ENCODE assay signal across 8 cellular contexts in the genomic region with DNA sequence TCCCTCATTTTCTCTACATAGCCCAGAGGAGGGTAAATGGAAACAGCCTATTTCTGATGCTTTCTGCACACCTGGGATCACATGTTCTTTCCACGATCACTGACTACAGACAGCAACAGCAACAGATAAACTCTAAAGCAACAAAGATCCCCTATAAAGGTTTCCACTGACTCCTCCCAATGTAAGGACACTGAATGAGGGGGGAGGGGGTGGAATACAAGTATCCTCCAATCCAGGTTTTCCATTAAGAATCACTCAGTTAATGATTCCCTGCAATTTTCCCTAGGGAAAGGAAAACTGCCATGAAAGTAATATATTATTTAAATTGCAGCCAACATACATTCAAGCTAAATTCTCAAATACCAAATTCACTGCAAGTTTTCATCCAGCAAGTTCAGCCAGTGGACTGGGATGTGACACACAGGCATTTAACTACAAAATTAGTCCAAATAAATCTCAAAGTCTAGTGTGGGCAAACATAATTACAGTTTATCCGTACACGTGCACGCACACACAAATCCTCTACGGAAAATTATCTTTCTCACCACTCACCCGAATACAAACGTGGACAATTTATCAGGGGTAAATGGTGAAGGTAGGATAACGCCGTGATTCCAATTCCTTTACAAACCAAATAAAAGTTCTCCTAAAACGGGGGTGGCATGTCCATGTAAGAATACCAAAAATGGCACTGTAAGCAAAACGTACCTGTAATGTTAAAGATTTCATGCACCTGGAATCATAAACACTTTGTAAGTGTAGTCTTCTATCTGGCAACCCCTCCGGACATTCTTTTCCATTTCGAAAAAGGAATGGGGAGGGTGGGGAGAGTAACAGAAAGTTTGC. TPM values are rescaled to one million over a fixed set of nuclear protein-coding genes. Genes with fewer than 3 reads are reported as not detected.
DNase-seq lines count a peak whose midpoint lies in the region; ATAC-seq and TF ChIP-seq lines count a peak whose summit lies in the region.
"Not testable (repeated sequence)": the region's sequence is repeated elsewhere in the genome, so short reads cannot be mapped to it uniquely, and the experiment has no call there.

No MANE protein-coding gene starts in this region.

- peak overlapping the region; percentile 78 for H3K9ac ChIP-seq in HCT116 (ENCODE audit: low read length)

- H3K9me3 ChIP-seq in AG04450 (ENCODE audit: control insufficient read depth, insufficient read depth, low read length); HCT116 (ENCODE audit: control insufficient read depth in 1 of 2, insufficient read depth in 1 of 2, low read depth in 1 of 2, low read length in 2 of 2); left ventricle myocardium inferior (replicated peaks); muscle layer of duodenum (ENCODE audit: control insufficient read depth in 1 of 2, low read length in 2 of 2); spleen: not testable (repeated sequence)

- H3K4me1 Mint-ChIP-seq in activated CD4-positive, alpha-beta T cell treated with anti-CD3 and anti-CD28 coated beads, Interleukin-2, amount 10 ng/mL, durations not matched to agents 24 days and 14 days = peaks cover 31% of the 10 kb centered on the region

- RAD21 ChIA-PET in HCT116 (lab: Charles Lee; ENCODE audit: low non-redundant PET in 1 of 2, low total read pairs in 2 of 2, uncharacterized antibody in 2 of 2, unreplicated experiment in 2 of 2) = not testable (repeated sequence)

- ATAC-seq in HCT116 = not testable (repeated sequence)

- H3K4me1 ChIP-seq in HCT116 (ENCODE audit: control insufficient read depth in 1 of 2, insufficient read depth in 2 of 2, low read length in 2 of 2) (peaks cover 64 to 82% of the 10 kb centered on the region in 2 experiments), left ventricle myocardium inferior (peaks cover 49% of the 10 kb centered on the region), muscle layer of duodenum (ENCODE audit: control insufficient read depth in 1 of 2, insufficient read depth in 2 of 2, low read length in 2 of 2) (peaks cover 0 to 18% of the 10 kb centered on the region in 2 donors), spleen (peaks cover 25 to 60% (median 47%) of the 10 kb centered on the region in 6 donors)

- H3K9me3 Mint-ChIP-seq in activated CD4-positive, alpha-beta T cell treated with anti-CD3 and anti-CD28 coated beads, Interleukin-2, amount 10 ng/mL, durations not matched to agents 24 days and 14 days = not testable (repeated sequence)

- H3K27ac Mint-ChIP-seq in activated CD4-positive, alpha-beta T cell treated with anti-CD3 and anti-CD28 coated beads, Interleukin-2, amount 10 ng/mL, durations not matched to agents 24 days and 14 days = peak overlapping the region; percentile 92

- POLR2A ChIA-PET in AG04450 (lab: Yijun Ruan, JAX); HCT116 (lab: Charles Lee): not testable (repeated sequence)

- H3K27ac ChIP-seq in AG04450 (ENCODE audit: low read depth, low read length) (peak overlapping the region; percentile 65), HCT116 (ENCODE audit: low read depth, low read length) (peak overlapping the region; percentile 96), left ventricle myocardium inferior (replicated peaks) (peak overlapping the region; percentile 95), muscle layer of duodenum (ENCODE audit: low read length) (peak overlapping the region; percentile 39), spleen (peak overlapping the region; percentile 86 to 98 (median 96))

- H2AFZ ChIP-seq in HCT116 (ENCODE audit: low read depth, low read length, poor library complexity, severe bottlenecking) = not testable (repeated sequence)

- not testable (repeated sequence) for H3K27me3 ChIP-seq in AG04450 (ENCODE audit: control insufficient read depth, insufficient read depth, low read length); HCT116 (ENCODE audit: insufficient read depth, low read length); left ventricle myocardium inferior (ENCODE audit: low read depth); muscle layer of duodenum (ENCODE audit: low read depth, low read length); spleen (replicated peaks in 1 of 7)

- H3K4me2 ChIP-seq in HCT116 (ENCODE audit: low read length) = peak overlapping the region; percentile 77

- intact Hi-C loops in HCT116 (cut with micrococcal nuclease) = loop anchor here (5.0 kb wide), 1 partner anchor 163 kb away; a partner anchor contains a TSS
- intact Hi-C loops in activated CD4-positive, alpha-beta T cell treated with anti-CD3 and anti-CD28 coated beads, Interleukin-2, amount 10 ng/mL, durations not matched to agents 24 days and 14 days (cut with micrococcal nuclease) = loop anchor here (5.0 kb wide), 2 partner anchors 77 to 238 kb away; no protein-coding TSS in a partner anchor
- intact Hi-C loops in left ventricle myocardium inferior (cut with micrococcal nuclease); spleen (cut with DNase I; ENCODE audit: low total_unique reads): not testable (repeated sequence)

- H3K4me3 ChIP-seq in AG04450 (ENCODE audit: low read depth, low read length) (peak overlapping the region; percentile 85), HCT116 (replicated peaks in 1 of 2; ENCODE audit: low read depth in 1 of 2, low read length in 2 of 2) (peak overlapping the region; percentile 81 to 82), left ventricle myocardium inferior (peak overlapping the region; percentile 82), muscle layer of duodenum (ENCODE audit: low read depth in 1 of 2, low read length in 2 of 2) (peak overlapping the region; percentile 68 to 73), spleen (peak overlapping the region; percentile 47 to 86 (median 64))

- H3K4me3 Mint-ChIP-seq in activated CD4-positive, alpha-beta T cell treated with anti-CD3 and anti-CD28 coated beads, Interleukin-2, amount 10 ng/mL, durations not matched to agents 24 days and 14 days = peak overlapping the region; percentile 96

- peak; percentile 0; the same call in 1 of the 2 replicates for TF ChIP-seq RAD21 in HCT116 (IDR thresholded peaks at IDR 0.05; ENCODE audit: low read depth)

- not testable (repeated sequence) for H3K9me2 ChIP-seq in HCT116 (ENCODE audit: insufficient read depth)

- not testable (repeated sequence) for DNase-seq in AG04450 (ENCODE audit: low read depth, low spot score); HCT116 (ENCODE audit: low read depth, low spot score); activated CD4-positive, alpha-beta T cell treated with anti-CD3 and anti-CD28 coated beads, Interleukin-2, amount 10 ng/mL, durations not matched to agents 24 days and 14 days; left ventricle myocardium inferior; spleen
- peak; percentile 62 for DNase-seq in NCI-H82 (lab: John Stamatoyannopoulos, UW)
- peak; percentile 21 for DNase-seq in central memory CD4-positive, alpha-beta T cell

- CTCF ChIA-PET in AG04450 (lab: Charles Lee); HCT116 (lab: Charles Lee): not testable (repeated sequence)

- not testable (repeated sequence) for H3K27me3 Mint-ChIP-seq in activated CD4-positive, alpha-beta T cell treated with anti-CD3 and anti-CD28 coated beads, Interleukin-2, amount 10 ng/mL, durations not matched to agents 24 days and 14 days

- WGBS in spleen, 5 donors = 34 to 43% (median 37%) methylated on average over 13 of the region's 13 CpGs

- peaks cover 0 to 21% of the 10 kb centered on the region in 2 experiments; a peak in 2 of 4 replicates for H3K36me3 ChIP-seq in HCT116 (ENCODE audit: control insufficient read depth in 1 of 2, insufficient read depth in 2 of 2, low read length in 2 of 2)
- not testable (repeated sequence) for H3K36me3 ChIP-seq in left ventricle myocardium inferior; muscle layer of duodenum (ENCODE audit: control insufficient read depth in 1 of 2, insufficient read depth in 2 of 2, low read length in 2 of 2); spleen

- not testable (repeated sequence) for BruUV-seq in HCT116 (replicated peaks; lab: Mats Ljungman, UMichigan)

- not testable (repeated sequence) for TF ChIP-seq CTCF in AG04450 (IDR thresholded peaks at IDR 0.05; ENCODE audit: low read depth, low read length); HCT116 (IDR thresholded peaks at IDR 0.05 in 2 of 3, conservative IDR thresholded peaks at IDR 0.05 in 1 of 3; ENCODE audit: borderline replicate concordance in 1 of 3, insufficient read depth in 1 of 3, low read depth in 2 of 3, low read length in 2 of 3); left ventricle myocardium inferior (IDR thresholded peaks at IDR 0.05; ENCODE audit: borderline replicate concordance); spleen (IDR thresholded peaks at IDR 0.05 in 8 of 11, conservative IDR thresholded peaks at IDR 0.05 in 3 of 11)

- peaks cover 10% of the 10 kb centered on the region for H3K36me3 Mint-ChIP-seq in activated CD4-positive, alpha-beta T cell treated with anti-CD3 and anti-CD28 coated beads, Interleukin-2, amount 10 ng/mL, durations not matched to agents 24 days and 14 days (ENCODE audit: low read depth)

- H3K79me2 ChIP-seq in HCT116 (ENCODE audit: insufficient read depth, low read length) = peaks cover 62% of the 10 kb centered on the region

- not testable (repeated sequence) for TF ChIP-seq POLR2A in HCT116 (IDR thresholded peaks at IDR 0.05; ENCODE audit: borderline replicate concordance, extremely low read depth, insufficient read depth, insufficient read length); spleen (IDR thresholded peaks at IDR 0.05)

- H4K20me1 ChIP-seq in HCT116 (ENCODE audit: insufficient read depth) = not testable (repeated sequence)

TF ChIP-seq in HCT116, 20 proteins besides CTCF, POLR2A, EP300 and RAD21 (continues in another document):
- TF ChIP-seq, protein P1, sequence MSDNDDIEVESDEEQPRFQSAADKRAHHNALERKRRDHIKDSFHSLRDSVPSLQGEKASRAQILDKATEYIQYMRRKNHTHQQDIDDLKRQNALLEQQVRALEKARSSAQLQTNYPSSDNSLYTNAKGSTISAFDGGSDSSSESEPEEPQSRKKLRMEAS (IDR thresholded peaks at IDR 0.05) = peak; percentile 22; the same call in 1 of the 2 replicates
- peak; percentile 6; the same call in 1 of the 2 replicates for TF ChIP-seq EGR1 (IDR thresholded peaks at IDR 0.05; ENCODE audit: low read depth)
- peak; percentile 28; the same call in 1 of the 2 replicates for TF ChIP-seq SP1 (IDR thresholded peaks at IDR 0.05; ENCODE audit: low read depth)

RNA-seq across cellular contexts. Expression of a gene that starts 1.7 kb away (rescaled TPM):
- polyA plus RNA-seq in AG04450 (2011; rRNA removed) = 130 and 147 TPM in 2 replicates
- polyA minus RNA-seq in AG04450 (2011; rRNA and poly(A)+ RNA removed) = 207 and 286 TPM in 2 replicates
- total RNA-seq in HCT116 (2021; ENCODE audit: unreplicated experiment) = 127 TPM
- 71.8 and 86.2 TPM in 2 replicates for polyA plus RNA-seq in HCT116 (2012)
- 10.3 and 11.3 TPM in 2 replicates for total RNA-seq in activated CD4-positive, alpha-beta T cell treated with anti-CD3 and anti-CD28 coated beads, Interleukin-2, amount 10 ng/mL, durations not matched to agents 24 days and 14 days
- 11.5 TPM for total RNA-seq in left ventricle myocardium inferior
- total RNA-seq in spleen = 10 to 100 TPM; 22.7 to 35.7 (median 28.0) TPM
- 1 to 10 TPM; 5.4 to 6.5 (median 5.9) TPM for polyA plus RNA-seq in spleen

Comparison
In these comparisons a context has a peak if more than half of its experiments do, and no peak if none do; other contexts are left out.
1. H3K27ac ChIP-seq: peak in every context shown above with its lines; median percentile 96 in spleen; 96 in HCT116; 95 in left ventricle myocardium inferior; 65 in AG04450; 39 in muscle layer of duodenum.